In genomic region chr1:18352640-18353245, GRCh38 we compare ENCODE assay signal across 27 cellular contexts.
A peak's percentile ranks its signal among the peaks of the same experiment; 100 is the strongest.
DNase-seq lines count a peak whose midpoint lies in the region; ATAC-seq and TF ChIP-seq lines count a peak whose summit lies in the region.
"Had no signal": no experiment of that assay in that cellular context is flagged by ENCODE, and none has a peak within 500 bp of the region (broad histone marks: within the 10 kb centered on the region; RNA-seq: fewer than 3 reads in every experiment).

No MANE protein-coding gene starts in this region.

- no peak for TF ChIP-seq CTCF in chondrocyte (IDR thresholded peaks at IDR 0.05)

- no CpG with 5 or more reads among the region's 16 CpGs for WGBS in neuronal stem cell (ENCODE audit: extremely low coverage in 2 of 2, insufficient read length in 2 of 2, insufficient replicate concordance in 1 of 2), 2 donors

- in situ Hi-C loops in HAP-1 (cut with MboI; ENCODE audit: low sequenced_read_pairs), result no loop called here

- H3K18ac ChIP-seq in neuronal stem cell (ENCODE audit: low read length), result peak overlapping the region; percentile 17

- no peak overlapping the region for H2BK15ac ChIP-seq in neuronal stem cell (ENCODE audit: low read length)

- H3K4me2 ChIP-seq in neuronal stem cell (ENCODE audit: insufficient read depth, low read length, poor library complexity, severe bottlenecking), result no peak overlapping the region

- no peak overlapping the region for H2AFZ ChIP-seq in neuronal stem cell (ENCODE audit: low read length)

- no peak overlapping the region for H2BK120ac ChIP-seq in neuronal stem cell (ENCODE audit: low read depth, low read length)

- no peaks in the 10 kb centered on the region for H3K27me3 ChIP-seq in neuronal stem cell (ENCODE audit: control insufficient read depth in 3 of 3, insufficient read depth in 3 of 3, low read depth in 1 of 3, low read length in 3 of 3)
- peaks cover 4% of the 10 kb centered on the region; the same call in 1 of the 2 replicates for H3K27me3 ChIP-seq in HAP-1 (ENCODE audit: low read depth)

- H2BK12ac ChIP-seq in neuronal stem cell (ENCODE audit: low read length), result no peak overlapping the region

- H4K91ac ChIP-seq in neuronal stem cell (ENCODE audit: low read depth, low read length, poor library complexity), result no peak overlapping the region

- H3K27me3 Mint-ChIP-seq in chondrocyte (ENCODE audit: low read depth), result peaks cover 5% of the 10 kb centered on the region

- DNase-seq in DMS 273 (lab: John Stamatoyannopoulos, UW; ENCODE audit: unreplicated experiment), result peak; percentile 80
- no peak for DNase-seq in DMS 273 treated with DMSO at 0.1 percent for 48 hours (lab: John Stamatoyannopoulos, UW)
- DNase-seq in NCI-H1694 treated with DMSO at 0.1 percent for 48 hours (lab: John Stamatoyannopoulos, UW), result peak; percentile 38
- peak; percentile 81 for DNase-seq in NCI-H82 (lab: John Stamatoyannopoulos, UW)
- DNase-seq in neuronal stem cell (ENCODE audit: low spot score), result no peak
- DNase-seq in chondrocyte (ENCODE audit: low spot score), result no peak
- DNase-seq in HAP-1 (ENCODE audit: low spot score in 2 of 2), result no peak
- DNase-seq: activated CD4-positive, alpha-beta T cell treated with anti-CD3 and anti-CD28 coated beads for 48 hours; activated CD8-positive, alpha-beta memory T cell treated with anti-CD3 and anti-CD28 coated beads for 24 hours; activated effector memory CD4-positive, alpha-beta T cell treated with anti-CD3 and anti-CD28 coated beads, Interleukin-2, amount 50 U/mL, for 16 hours; activated naive CD8-positive, alpha-beta T cell treated with anti-CD3 and anti-CD28 coated beads for 36 hours; aorta; H9; kidney; MM.1S; naive thymus-derived CD8-positive, alpha-beta T cell; NCI-H2081; NCI-H526 treated with DMSO at 0.1 percent for 48 hours; stimulated activated CD4-positive, alpha-beta T cell treated with anti-CD3 and anti-CD28 coated beads, Interleukin-15, amount 100 ng/mL, for 24 hours; SW 1271; trophoblast cell had no signal

- H3K4me3 ChIP-seq in neuronal stem cell (ENCODE audit: low read length in 2 of 2) (no peak overlapping the region), HAP-1 (no peak overlapping the region)
- H3K4me3 ChIP-seq: SJCRH30 had no signal

- no peak overlapping the region for H2AK5ac ChIP-seq in neuronal stem cell (ENCODE audit: low read depth, low read length)

- no peak overlapping the region for H2BK5ac ChIP-seq in neuronal stem cell (ENCODE audit: low read length)

- H3K14ac ChIP-seq in neuronal stem cell (ENCODE audit: low read length), result no peak overlapping the region

- H3K9me3 ChIP-seq in neuronal stem cell (replicated peaks in 1 of 2; ENCODE audit: control insufficient read depth in 2 of 2, insufficient read depth in 1 of 2, low read depth in 1 of 2, low read length in 2 of 2) (no peaks in the 10 kb centered on the region), HAP-1 (no peaks in the 10 kb centered on the region)
- H3K9me3 ChIP-seq: SJCRH30 had no signal

- H3K79me1 ChIP-seq in neuronal stem cell (ENCODE audit: low read depth, low read length), result no peaks in the 10 kb centered on the region

- H3K4me1 Mint-ChIP-seq in chondrocyte (ENCODE audit: low read depth), result no peaks in the 10 kb centered on the region
- H3K4me1 Mint-ChIP-seq: activated naive CD8-positive, alpha-beta T cell treated with anti-CD3 and anti-CD28 coated beads for 36 hours; CD14-positive monocyte; naive thymus-derived CD8-positive, alpha-beta T cell; stimulated activated memory B cell treated with anti-CD40 and anti-IgM and Interleukin-4, amounts not matched to agents 10 μg/mL and 1 μg/mL and 100 μg/mL, for 72 hours had no signal

- no peak overlapping the region for H3K27ac ChIP-seq in neuronal stem cell (replicated peaks; ENCODE audit: low read length)
- H3K27ac ChIP-seq: 22Rv1, SJCRH30, VCaP had no signal

- H3K4me1 ChIP-seq in neuronal stem cell (ENCODE audit: control insufficient read depth in 2 of 2, insufficient read depth in 1 of 2, low read depth in 1 of 2, low read length in 2 of 2), result no peaks in the 10 kb centered on the region
- H3K4me1 ChIP-seq in HAP-1, result peaks cover 4% of the 10 kb centered on the region

- no peak for ATAC-seq in HG02840 (IDR thresholded peaks at IDR 0.05; ENCODE audit: low FRiP score, unreplicated experiment)
- ATAC-seq: naive thymus-derived CD8-positive, alpha-beta T cell; stimulated activated memory B cell treated with anti-CD40 and anti-IgM and Interleukin-4, amounts not matched to agents 10 μg/mL and 1 μg/mL and 100 μg/mL, for 72 hours had no signal

- H3K23ac ChIP-seq in neuronal stem cell (ENCODE audit: low read depth, low read length, poor library complexity), result no peak overlapping the region

- no peak overlapping the region for H3K4ac ChIP-seq in neuronal stem cell (ENCODE audit: low read length)

- H3K36me3 ChIP-seq in neuronal stem cell (replicated peaks in 1 of 2; ENCODE audit: control insufficient read depth in 2 of 2, insufficient read depth in 2 of 2, low read length in 2 of 2) (no peaks in the 10 kb centered on the region), HAP-1 (replicated peaks) (no peaks in the 10 kb centered on the region)
- H3K36me3 ChIP-seq: SJCRH30 had no signal

- no peak overlapping the region for H3K4me3 Mint-ChIP-seq in chondrocyte (ENCODE audit: unreplicated experiment)
- H3K4me3 Mint-ChIP-seq: activated naive CD8-positive, alpha-beta T cell treated with anti-CD3 and anti-CD28 coated beads for 36 hours; CD14-positive monocyte; H9; naive thymus-derived CD8-positive, alpha-beta T cell; stimulated activated memory B cell treated with anti-CD40 and anti-IgM and Interleukin-4, amounts not matched to agents 10 μg/mL and 1 μg/mL and 100 μg/mL, for 72 hours had no signal

- H3K9ac ChIP-seq in neuronal stem cell (ENCODE audit: low read depth, low read length, poor library complexity), result no peak overlapping the region

- no peaks in the 10 kb centered on the region for H3K36me3 Mint-ChIP-seq in chondrocyte (ENCODE audit: low read depth)
- H3K36me3 Mint-ChIP-seq: activated naive CD8-positive, alpha-beta T cell treated with anti-CD3 and anti-CD28 coated beads for 36 hours; CD14-positive monocyte; stimulated activated memory B cell treated with anti-CD40 and anti-IgM and Interleukin-4, amounts not matched to agents 10 μg/mL and 1 μg/mL and 100 μg/mL, for 72 hours had no signal

- no peak overlapping the region for H4K8ac ChIP-seq in neuronal stem cell (ENCODE audit: low read depth, low read length)

- no peaks in the 10 kb centered on the region for H3K9me3 Mint-ChIP-seq in chondrocyte (ENCODE audit: low read depth)
- H3K9me3 Mint-ChIP-seq: activated naive CD8-positive, alpha-beta T cell treated with anti-CD3 and anti-CD28 coated beads for 36 hours; H9; naive thymus-derived CD8-positive, alpha-beta T cell had no signal

- no peak overlapping the region for H3K27ac Mint-ChIP-seq in chondrocyte (ENCODE audit: unreplicated experiment)
- H3K27ac Mint-ChIP-seq: activated naive CD8-positive, alpha-beta T cell treated with anti-CD3 and anti-CD28 coated beads for 36 hours; CD14-positive monocyte; naive thymus-derived CD8-positive, alpha-beta T cell; stimulated activated memory B cell treated with anti-CD40 and anti-IgM and Interleukin-4, amounts not matched to agents 10 μg/mL and 1 μg/mL and 100 μg/mL, for 72 hours had no signal

Comparison
In these comparisons a context has a peak if more than half of its experiments do, and no peak if none do; other contexts are left out.
1. DNase-seq: peak in DMS 273 (single experiment), NCI-H1694 treated with DMSO at 0.1 percent for 48 hours (single experiment) and NCI-H82 (single experiment); none in DMS 273 treated with DMSO at 0.1 percent for 48 hours (single experiment), neuronal stem cell (single experiment), chondrocyte (single experiment) and HAP-1 (0 of 2).